ENCODE assay signal across 23 cellular contexts in genomic region chr15:100573526-100573925, GRCh38. TPM values are rescaled to one million over a fixed set of nuclear protein-coding genes. Genes with fewer than 3 reads are reported as not detected.
DNase-seq lines count a peak whose midpoint lies in the region; ATAC-seq and TF ChIP-seq lines count a peak whose summit lies in the region.
"Had no signal": no experiment of that assay in that cellular context is flagged by ENCODE, and none has a peak within 500 bp of the region (broad histone marks: within the 10 kb centered on the region; RNA-seq: fewer than 3 reads in every experiment).

No MANE protein-coding gene starts in this region.

- no peak for ATAC-seq in T-cell (replicated peaks in 1 of 4)
- ATAC-seq in naive thymus-derived CD4-positive, alpha-beta T cell = no peak
- ATAC-seq: Panc1 had no signal

- CTCF ChIA-PET in activated naive CD4-positive, alpha-beta T cell treated with anti-CD3 and anti-CD28 coated beads for 36 hours (lab: Charles Lee) = interaction anchor here (0.7 to 2.9 kb wide), 9 partner anchors 9 to 234 kb away, joined by 3 to 46 read pairs (median 3); no protein-coding TSS in a partner anchor
- CTCF ChIA-PET in T-cell (lab: Charles Lee) = interaction anchor here (0.6 to 4.9 kb wide), 13 partner anchors 8 to 252 kb away, joined by 3 to 51 read pairs (median 4); no protein-coding TSS in a partner anchor
- CTCF ChIA-PET in naive thymus-derived CD4-positive, alpha-beta T cell (lab: Charles Lee) = interaction anchor here (0.6 to 6.2 kb wide), 11 partner anchors 17 to 600 kb away, joined by 3 to 135 read pairs (median 5); partner anchors contain the start of gene ADAMTS17
- CTCF ChIA-PET in GM10248 (lab: Yijun Ruan, JAX) = interaction anchor here (0.9 to 3.4 kb wide), 5 partner anchors 9 to 224 kb away, joined by 3 to 19 read pairs (median 7); no protein-coding TSS in a partner anchor

- peaks cover 0 to 21% (median 18%) of the 10 kb centered on the region in 3 experiments for H3K36me3 ChIP-seq in naive thymus-derived CD4-positive, alpha-beta T cell (ENCODE audit: control insufficient read depth in 2 of 3, insufficient read depth in 3 of 3, low read length in 3 of 3)

- intact Hi-C loops in activated naive CD4-positive, alpha-beta T cell treated with anti-CD3 and anti-CD28 coated beads for 36 hours (cut with micrococcal nuclease) = loop anchor here (1.0 kb wide), 1 partner anchor 23 kb away; no protein-coding TSS in a partner anchor
- intact Hi-C loops in naive thymus-derived CD4-positive, alpha-beta T cell (cut with micrococcal nuclease) = loop anchor here in 1 of 2 donors (2.0 kb wide), 1 partner anchor 23 kb away; no protein-coding TSS in a partner anchor

- no peak overlapping the region for H3K27ac Mint-ChIP-seq in T-helper 1 cell treated with Interleukin-12 subunit alpha and Interleukin-12 subunit beta and Interleukin-4 antibody, amounts not matched to agents 30 μg/mL and 1 μg/mL, for 36 hours
- peak overlapping the region; percentile 87 for H3K27ac Mint-ChIP-seq in activated naive CD4-positive, alpha-beta T cell treated with anti-CD3 and anti-CD28 coated beads for 36 hours
- peak overlapping the region; percentile 88 to 92 for H3K27ac Mint-ChIP-seq in T-cell
- peak overlapping the region; percentile 52 to 99 (median 86) for H3K27ac Mint-ChIP-seq in naive thymus-derived CD4-positive, alpha-beta T cell
- H3K27ac Mint-ChIP-seq: CD14-positive monocyte had no signal

- H3K9me3 ChIP-seq in naive thymus-derived CD4-positive, alpha-beta T cell (ENCODE audit: control insufficient read depth in 2 of 3, low read length in 3 of 3) = no peaks in the 10 kb centered on the region
- H3K9me3 ChIP-seq: HAP-1 had no signal

- H3K27me3 ChIP-seq in naive thymus-derived CD4-positive, alpha-beta T cell (ENCODE audit: control insufficient read depth in 2 of 2, insufficient read depth in 2 of 2, low read length in 2 of 2) = no peaks in the 10 kb centered on the region

- peak overlapping the region; percentile 65 for H3K27ac ChIP-seq in naive thymus-derived CD4-positive, alpha-beta T cell (ENCODE audit: low read depth, low read length)
- H3K27ac ChIP-seq: 22Rv1, HL-60 had no signal

- no peak overlapping the region for H3K4me3 ChIP-seq in naive thymus-derived CD4-positive, alpha-beta T cell (ENCODE audit: low read length)
- H3K4me3 ChIP-seq: HAP-1 had no signal

- DNase-seq in T-helper 1 cell = no peak
- no peak for DNase-seq in activated naive CD4-positive, alpha-beta T cell treated with anti-CD3 and anti-CD28 coated beads for 36 hours
- DNase-seq in activated naive CD4-positive, alpha-beta T cell treated with anti-CD3 and anti-CD28 coated beads, Interleukin-2, amount 50 U/mL, for 16 hours = no peak
- no peak for DNase-seq in T-cell
- DNase-seq in naive thymus-derived CD4-positive, alpha-beta T cell = no peak
- DNase-seq in NCI-H1417 (lab: John Stamatoyannopoulos, UW) = no peak
- no peak for DNase-seq in GM10248 (ENCODE audit: extremely low spot score)
- DNase-seq: DMS153, GDM1, NCI-H1417 treated with DMSO at 0.1 percent for 48 hours, NCI-H187 treated with DMSO at 0.1 percent for 48 hours, NCI-H446, NCI-H69 had no signal

- H3K9me3 Mint-ChIP-seq in T-helper 1 cell treated with Interleukin-12 subunit alpha and Interleukin-12 subunit beta and Interleukin-4 antibody, amounts not matched to agents 30 μg/mL and 1 μg/mL, for 36 hours = no peaks in the 10 kb centered on the region
- peaks cover 1% of the 10 kb centered on the region for H3K9me3 Mint-ChIP-seq in activated naive CD4-positive, alpha-beta T cell treated with anti-CD3 and anti-CD28 coated beads for 36 hours
- H3K9me3 Mint-ChIP-seq in T-cell = no peaks in the 10 kb centered on the region
- H3K9me3 Mint-ChIP-seq in naive thymus-derived CD4-positive, alpha-beta T cell = no peaks in the 10 kb centered on the region
- H3K9me3 Mint-ChIP-seq: CD14-positive monocyte had no signal

- POLR2A ChIA-PET in T-cell (lab: Charles Lee) (interaction anchor here in 1 of 2 donors (0.6 to 0.7 kb wide), 5 partner anchors 15 to 650 kb away, joined by 3 to 7 read pairs (median 4); partner anchors contain the start of gene ASB7), GM10248 (lab: Yijun Ruan, JAX) (interaction anchor here (0.5 kb wide), 1 partner anchor 188 kb away, joined by 3 read pairs; no protein-coding TSS in a partner anchor)
- POLR2A ChIA-PET in naive thymus-derived CD4-positive, alpha-beta T cell (lab: Charles Lee) = interaction anchor here (0.6 to 3.5 kb wide), 5 partner anchors 12 to 719 kb away, joined by 3 to 35 read pairs (median 5); no protein-coding TSS in a partner anchor

- H3K36me3 Mint-ChIP-seq in T-helper 1 cell treated with Interleukin-12 subunit alpha and Interleukin-12 subunit beta and Interleukin-4 antibody, amounts not matched to agents 30 μg/mL and 1 μg/mL, for 36 hours (ENCODE audit: low read depth) = peaks cover 74% of the 10 kb centered on the region
- H3K36me3 Mint-ChIP-seq in activated naive CD4-positive, alpha-beta T cell treated with anti-CD3 and anti-CD28 coated beads for 36 hours (ENCODE audit: low read depth) = peaks cover 59% of the 10 kb centered on the region
- H3K36me3 Mint-ChIP-seq in T-cell = peaks cover 57% of the 10 kb centered on the region
- H3K36me3 Mint-ChIP-seq in naive thymus-derived CD4-positive, alpha-beta T cell = peaks cover 9 to 69% (median 39%) of the 10 kb centered on the region in 5 donors

- H3K4me1 Mint-ChIP-seq in T-helper 1 cell treated with Interleukin-12 subunit alpha and Interleukin-12 subunit beta and Interleukin-4 antibody, amounts not matched to agents 30 μg/mL and 1 μg/mL, for 36 hours (ENCODE audit: low read depth) = peaks cover 55% of the 10 kb centered on the region
- H3K4me1 Mint-ChIP-seq in activated naive CD4-positive, alpha-beta T cell treated with anti-CD3 and anti-CD28 coated beads for 36 hours (ENCODE audit: low read depth) = peaks cover 59% of the 10 kb centered on the region
- H3K4me1 Mint-ChIP-seq in T-cell = peaks cover 64 to 71% (median 67%) of the 10 kb centered on the region in 3 donors
- peaks cover 22 to 86% (median 72%) of the 10 kb centered on the region in 7 donors for H3K4me1 Mint-ChIP-seq in naive thymus-derived CD4-positive, alpha-beta T cell
- H3K4me1 Mint-ChIP-seq: CD14-positive monocyte had no signal

- no peaks in the 10 kb centered on the region for H3K27me3 Mint-ChIP-seq in T-helper 1 cell treated with Interleukin-12 subunit alpha and Interleukin-12 subunit beta and Interleukin-4 antibody, amounts not matched to agents 30 μg/mL and 1 μg/mL, for 36 hours (ENCODE audit: low read depth)
- H3K27me3 Mint-ChIP-seq in activated naive CD4-positive, alpha-beta T cell treated with anti-CD3 and anti-CD28 coated beads for 36 hours (ENCODE audit: low read depth) = no peaks in the 10 kb centered on the region
- no peaks in the 10 kb centered on the region for H3K27me3 Mint-ChIP-seq in T-cell
- H3K27me3 Mint-ChIP-seq in naive thymus-derived CD4-positive, alpha-beta T cell = no peaks in the 10 kb centered on the region

- no peak for TF ChIP-seq CTCF in GM10248 (IDR thresholded peaks at IDR 0.05; ENCODE audit: control extremely low read depth, extremely low read depth, low read depth, missing control alignments)

- peaks cover 0 to 36% of the 10 kb centered on the region in 2 donors for H3K4me1 ChIP-seq in naive thymus-derived CD4-positive, alpha-beta T cell (ENCODE audit: control insufficient read depth in 2 of 2, insufficient read depth in 2 of 2, low read length in 2 of 2)
- H3K4me1 ChIP-seq: HAP-1 had no signal

- peak overlapping the region; percentile 16 for H3K4me3 Mint-ChIP-seq in T-helper 1 cell treated with Interleukin-12 subunit alpha and Interleukin-12 subunit beta and Interleukin-4 antibody, amounts not matched to agents 30 μg/mL and 1 μg/mL, for 36 hours
- H3K4me3 Mint-ChIP-seq in activated naive CD4-positive, alpha-beta T cell treated with anti-CD3 and anti-CD28 coated beads for 36 hours = no peak overlapping the region
- H3K4me3 Mint-ChIP-seq in T-cell = no peak overlapping the region
- peak overlapping the region in 2 of 10 donors; percentile 2 to 16 for H3K4me3 Mint-ChIP-seq in naive thymus-derived CD4-positive, alpha-beta T cell
- H3K4me3 Mint-ChIP-seq: CD14-positive monocyte had no signal

RNA-seq across cellular contexts. Expression of gene LINS1, which starts 28.5 kb away (rescaled TPM):
- 10 to 100 TPM; 36.8 to 37.1 TPM for total RNA-seq in activated naive CD4-positive, alpha-beta T cell treated with anti-CD3 and anti-CD28 coated beads for 36 hours
- total RNA-seq in T-cell = 10 to 100 TPM; 42.9 to 88.1 (median 77.0) TPM
- total RNA-seq in naive thymus-derived CD4-positive, alpha-beta T cell = 100 to 1,000 TPM in 1 of 5 experiments, 10 to 100 TPM in 4; 50.7 to 116 (median 76.9) TPM
- 100 to 1,000 TPM in 1 of 2 donors, 10 to 100 TPM in 1; 98.1 to 104 TPM for polyA plus RNA-seq in naive thymus-derived CD4-positive, alpha-beta T cell

RNA-seq across cellular contexts. Expression of gene ASB7, which starts 28.9 kb away (rescaled TPM):
- 10 to 100 TPM; 15.6 to 16.8 TPM for total RNA-seq in activated naive CD4-positive, alpha-beta T cell treated with anti-CD3 and anti-CD28 coated beads for 36 hours
- 10 to 100 TPM; 17.7 to 24.8 (median 21.8) TPM for total RNA-seq in T-cell
- total RNA-seq in naive thymus-derived CD4-positive, alpha-beta T cell = 10 to 100 TPM; 15.4 to 27.2 (median 18.9) TPM
- polyA plus RNA-seq in naive thymus-derived CD4-positive, alpha-beta T cell = 10 to 100 TPM; 11.8 to 17.6 TPM

RNA-seq across cellular contexts. Expression of gene CERS3, which starts 44.8 kb away (rescaled TPM):
- under 1 TPM; 0.21 to 0.25 TPM for total RNA-seq in activated naive CD4-positive, alpha-beta T cell treated with anti-CD3 and anti-CD28 coated beads for 36 hours
- total RNA-seq in T-cell = 1 to 10 TPM; 1.1 to 3.5 (median 2.6) TPM
- total RNA-seq in naive thymus-derived CD4-positive, alpha-beta T cell = 1 to 10 TPM; 1.8 to 5.5 (median 4.0) TPM
- under 1 TPM; 0.27 to 0.55 TPM for polyA plus RNA-seq in naive thymus-derived CD4-positive, alpha-beta T cell
- total RNA-seq: Daoy, HT1080, M059J had no signal
- polyA plus RNA-seq: AG04450, CD14-positive monocyte had no signal
